In genomic region chr15:100083572-100083971, GRCh38 we compare ENCODE assay signal across 1 cellular context.
TF ChIP-seq lines count a peak whose summit lies in the region.

No MANE protein-coding gene starts in this region.

TF ChIP-seq in HepG2, 621 proteins besides CTCF, POLR2A, EP300 and RAD21:
- TF ChIP-seq HDAC6 (IDR thresholded peaks at IDR 0.05; ENCODE audit: low read depth, low read length) = no peak
- no peak for TF ChIP-seq LCORL (IDR thresholded peaks at IDR 0.05)
- no peak for TF ChIP-seq LCORL (CRISPR knock-in tag; IDR thresholded peaks at IDR 0.05)
- no peak for TF ChIP-seq ZUFSP (CRISPR knock-in tag; IDR thresholded peaks at IDR 0.05; ENCODE audit: borderline replicate concordance)
- TF ChIP-seq SSRP1 (CRISPR knock-in tag; IDR thresholded peaks at IDR 0.05) = no peak
